ENCODE assay signal across 13 cellular contexts in the genomic region with DNA sequence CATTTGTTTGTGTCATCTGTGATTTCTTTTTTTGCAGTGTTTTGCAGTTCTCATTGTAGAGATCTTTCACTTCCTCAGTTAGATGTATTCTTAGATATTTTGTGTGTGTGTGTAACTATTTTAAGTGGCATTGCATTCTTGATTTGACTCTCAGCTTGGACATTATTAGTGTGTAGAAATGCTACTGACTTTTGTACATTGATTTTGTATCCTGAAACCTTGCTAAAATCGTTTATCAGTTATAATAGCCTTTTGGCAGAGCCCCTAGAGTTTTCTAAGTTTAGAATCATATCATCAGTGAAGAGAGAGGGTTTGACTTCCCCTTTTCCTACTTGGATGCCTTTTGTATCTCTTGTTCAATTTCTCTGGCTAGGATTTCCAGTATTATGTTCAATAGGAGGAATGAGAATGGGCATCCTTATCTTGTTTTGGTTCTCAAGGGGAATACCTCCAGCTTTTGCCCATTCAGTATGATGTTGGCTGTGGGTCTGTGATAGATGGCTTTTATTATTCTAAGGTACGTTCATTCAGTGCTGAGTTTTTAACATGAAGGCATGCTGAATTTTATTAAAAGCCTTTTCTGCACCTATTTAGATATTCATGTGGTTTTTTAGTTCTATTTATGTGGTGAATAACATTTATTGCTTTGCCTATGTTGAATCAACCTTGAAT.
DNase-seq lines count a peak whose midpoint lies in the region; ATAC-seq and TF ChIP-seq lines count a peak whose summit lies in the region.
"Had no signal": no experiment of that assay in that cellular context is flagged by ENCODE, and none has a peak within 500 bp of the region (broad histone marks: within the 10 kb centered on the region; RNA-seq: fewer than 3 reads in every experiment).

No MANE protein-coding gene starts in this region.

- peaks cover 0 to 12% of the 10 kb centered on the region in 2 donors for H3K27me3 Mint-ChIP-seq in T-cell

- peaks cover 4 to 24% (median 11%) of the 10 kb centered on the region in 3 donors for H3K9me3 Mint-ChIP-seq in T-cell

- no peak overlapping the region for H3K4me3 ChIP-seq in ovary
- H3K4me3 ChIP-seq in sigmoid colon: no peak overlapping the region

- DNase-seq in T-cell (no peak), ovary (no peak), sigmoid colon (no peak), cortex of kidney (lab: John Stamatoyannopoulos, UW) (no peak)
- DNase-seq: activated T-cell treated with anti-CD3 and anti-CD28 coated beads, Interleukin-2, amount 50 U/mL, for 48 hours; BE2C; NCI-H1436 had no signal

- no peaks in the 10 kb centered on the region for H3K4me1 Mint-ChIP-seq in T-cell
- H3K4me1 Mint-ChIP-seq: neural crest cell had no signal

- TF ChIP-seq POLR2A in ovary (IDR thresholded peaks at IDR 0.05) (no peak), sigmoid colon (IDR thresholded peaks at IDR 0.05) (no peak)

- H3K27ac ChIP-seq in ovary: no peak overlapping the region
- no peak overlapping the region for H3K27ac ChIP-seq in sigmoid colon
- H3K27ac ChIP-seq: HL-60 had no signal

- peak; percentile 91 for ATAC-seq in GM18499 (IDR thresholded peaks at IDR 0.05; ENCODE audit: insufficient read depth, unreplicated experiment)
- ATAC-seq in GM19463 (IDR thresholded peaks at IDR 0.05; ENCODE audit: unreplicated experiment): peak; percentile 92
- ATAC-seq in HG02938 (IDR thresholded peaks at IDR 0.05; ENCODE audit: unreplicated experiment): peak; percentile 93
- peak; percentile 93 for ATAC-seq in HG03575 (IDR thresholded peaks at IDR 0.05; ENCODE audit: extremely low read depth, insufficient number of reproducible peaks, low FRiP score, unreplicated experiment)
- ATAC-seq in T-cell (replicated peaks in 1 of 4): no peak

- H3K9me3 ChIP-seq in ovary (no peaks in the 10 kb centered on the region), sigmoid colon (peaks cover 0 to 10% (median 0%) of the 10 kb centered on the region in 4 donors)
- H3K9me3 ChIP-seq: BE2C had no signal

- H3K4me3 Mint-ChIP-seq in T-cell: no peak overlapping the region
- H3K4me3 Mint-ChIP-seq: neural crest cell had no signal

- H3K4me1 ChIP-seq in ovary (ENCODE audit: insufficient read depth) (no peaks in the 10 kb centered on the region), sigmoid colon (no peaks in the 10 kb centered on the region)
- H3K4me1 ChIP-seq: BE2C had no signal

- TF ChIP-seq CTCF in ovary (IDR thresholded peaks at IDR 0.05) (no peak), sigmoid colon (IDR thresholded peaks at IDR 0.05) (no peak)

- CTCF ChIA-PET in T-cell (lab: Charles Lee): no interaction called here

- no peaks in the 10 kb centered on the region for H3K36me3 ChIP-seq in ovary
- H3K36me3 ChIP-seq in sigmoid colon: no peaks in the 10 kb centered on the region
- H3K36me3 ChIP-seq: BE2C had no signal

- no peak overlapping the region for H3K27ac Mint-ChIP-seq in T-cell

- no peaks in the 10 kb centered on the region for H3K27me3 ChIP-seq in ovary
- no peaks in the 10 kb centered on the region for H3K27me3 ChIP-seq in sigmoid colon
- H3K27me3 ChIP-seq: BE2C had no signal

- intact Hi-C loops in ovary (cut with DNase I) (no loop called here), sigmoid colon (cut with DNase I) (no loop called here)

- H3K36me3 Mint-ChIP-seq in T-cell: peaks cover 26% of the 10 kb centered on the region

- no peak for TF ChIP-seq EP300 in ovary (IDR thresholded peaks at IDR 0.05)
- TF ChIP-seq EP300 in sigmoid colon (IDR thresholded peaks at IDR 0.05): no peak

- 45 to 57% (median 50%) methylated on average over 2 of the region's 2 CpGs for WGBS in ovary, 3 donors
- 65 to 68% methylated on average over 2 of the region's 2 CpGs for WGBS in sigmoid colon, 2 donors

- POLR2A ChIA-PET in T-cell (lab: Charles Lee): no interaction called here

Comparison
In these comparisons a context has a peak if more than half of its experiments do, and no peak if none do; other contexts are left out.
1. ATAC-seq: peak in GM18499 (single experiment), GM19463 (single experiment), HG02938 (single experiment) and HG03575 (single experiment); none in T-cell (0 of 4).